In genomic region chr14:88617479-88617878, GRCh38 we compare ENCODE assay signal across 3 cellular contexts.
TF ChIP-seq lines count a peak whose summit lies in the region.

No MANE protein-coding gene starts in this region.

TF ChIP-seq in A549, 52 proteins besides CTCF, POLR2A, EP300 and RAD21:
- TF ChIP-seq NFE2L2 (conservative IDR thresholded peaks at IDR 0.05; ENCODE audit: low read length) (peak; percentile 9; the same call in 1 of the 2 replicates), HEYL (CRISPR knock-in tag; IDR thresholded peaks at IDR 0.05) (no peak)

TF ChIP-seq in GM23338, 12 proteins besides CTCF, POLR2A, EP300 and RAD21:
- no peak for TF ChIP-seq REST (IDR thresholded peaks at IDR 0.05; ENCODE audit: unreplicated experiment)
- TF ChIP-seq NANOG (IDR thresholded peaks at IDR 0.05; ENCODE audit: borderline replicate concordance), result no peak
- no peak for TF ChIP-seq EZH2 (IDR thresholded peaks at IDR 0.05; ENCODE audit: low read depth, unreplicated experiment)
- no peak for TF ChIP-seq EZH2phosphoT487 (IDR thresholded peaks at IDR 0.05; ENCODE audit: unreplicated experiment)
- TF ChIP-seq ZNF114 (CRISPR knock-in tag; IDR thresholded peaks at IDR 0.05), result no peak
- TF ChIP-seq STAT1 (IDR thresholded peaks at IDR 0.05; ENCODE audit: unreplicated experiment), result no peak
- TF ChIP-seq ETS1 (IDR thresholded peaks at IDR 0.05), result no peak
- TF ChIP-seq POLR2AphosphoS5 (IDR thresholded peaks at IDR 0.05; ENCODE audit: low read depth), result no peak
- TF ChIP-seq JUNB (IDR thresholded peaks at IDR 0.05; ENCODE audit: unreplicated experiment), result no peak
- no peak for TF ChIP-seq ZNF462 (CRISPR knock-in tag; IDR thresholded peaks at IDR 0.05)
- no peak for TF ChIP-seq ZNF331 (CRISPR knock-in tag; IDR thresholded peaks at IDR 0.05; ENCODE audit: low read depth)
- TF ChIP-seq CREB1 (CRISPR knock-in tag; IDR thresholded peaks at IDR 0.05; ENCODE audit: low read depth), result no peak

TF ChIP-seq in K562, 482 proteins besides CTCF, POLR2A, EP300 and RAD21:
- peak; percentile 38 for TF ChIP-seq RBM25 (IDR thresholded peaks at IDR 0.05; ENCODE audit: low read depth, low read length, severe bottlenecking)
- TF ChIP-seq ZNF121 (CRISPR knock-in tag; conservative IDR thresholded peaks at IDR 0.05), result peak; percentile 74
- TF ChIP-seq ZNF76 (CRISPR knock-in tag; IDR thresholded peaks at IDR 0.05; ENCODE audit: borderline replicate concordance), result no peak
